ENCODE assay signal across 8 cellular contexts in the genomic region with DNA sequence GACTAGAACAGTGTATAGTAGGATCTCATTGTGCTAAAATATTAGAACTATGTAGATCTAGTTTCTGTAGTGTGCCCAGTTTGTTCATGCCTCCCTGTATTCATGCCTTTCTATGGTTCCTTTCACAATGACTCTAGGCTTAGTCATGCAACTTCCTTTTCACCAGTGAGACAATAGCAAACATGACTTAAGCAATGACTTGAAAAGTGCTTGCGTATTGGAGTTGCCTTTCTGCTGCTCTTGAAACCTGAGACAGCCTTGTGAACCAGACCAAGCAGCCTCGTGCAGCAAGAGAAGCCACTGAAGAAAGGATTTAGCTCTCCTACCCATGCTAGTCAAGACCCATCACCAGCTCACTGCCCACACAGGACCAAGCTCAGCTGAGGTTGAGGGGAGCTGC.
DNase-seq lines count a peak whose midpoint lies in the region; ATAC-seq and TF ChIP-seq lines count a peak whose summit lies in the region.

No MANE protein-coding gene starts in this region.

- no peak overlapping the region for H3K9ac ChIP-seq in OCI-LY3 (ENCODE audit: low read length)

- H3K9me3 ChIP-seq in OCI-LY3 (ENCODE audit: insufficient read depth, low read length) (peaks cover 5% of the 10 kb centered on the region; the same call in 1 of the 2 replicates), sigmoid colon (peaks cover 0 to 6% (median 2%) of the 10 kb centered on the region in 4 donors)

- H4K20me1 ChIP-seq in OCI-LY3 (ENCODE audit: insufficient read depth, low read length): no peaks in the 10 kb centered on the region

- no peak for TF ChIP-seq EP300 in sigmoid colon (IDR thresholded peaks at IDR 0.05)

- peak; percentile 97 for DNase-seq in ELR (ENCODE audit: low read depth)
- peak; percentile 1 for DNase-seq in globus pallidus (ENCODE audit: low spot score)
- no peak for DNase-seq in activated CD4-positive, alpha-beta T cell treated with anti-CD3 and anti-CD28 coated beads, Interleukin-2, amount 50 U/mL, for 4 hours
- no peak for DNase-seq in H7
- DNase-seq in sigmoid colon: no peak
- no peak for DNase-seq in NCI-H526 treated with DMSO at 0.1 percent for 48 hours (lab: John Stamatoyannopoulos, UW)

- H3K4me1 ChIP-seq in OCI-LY3 (ENCODE audit: low read length) (peaks cover 11% of the 10 kb centered on the region), sigmoid colon (no peaks in the 10 kb centered on the region)

- peak; percentile 72 for ATAC-seq in HG02763 (IDR thresholded peaks at IDR 0.05; ENCODE audit: unreplicated experiment)

- TF ChIP-seq POLR2A in sigmoid colon (IDR thresholded peaks at IDR 0.05): no peak

- no peaks in the 10 kb centered on the region for H3K27me3 ChIP-seq in OCI-LY3 (ENCODE audit: low read depth, low read length)
- H3K27me3 ChIP-seq in H7 (ENCODE audit: control insufficient read depth, insufficient read depth, low read length): no peaks in the 10 kb centered on the region
- H3K27me3 ChIP-seq in sigmoid colon: no peaks in the 10 kb centered on the region

- intact Hi-C loops in sigmoid colon (cut with DNase I): no loop called here

- TF ChIP-seq CTCF in OCI-LY3 (IDR thresholded peaks at IDR 0.05; ENCODE audit: low read depth, low read length): no peak
- TF ChIP-seq CTCF in sigmoid colon (IDR thresholded peaks at IDR 0.05): no peak

- H3K79me2 ChIP-seq in OCI-LY3 (ENCODE audit: low read length): no peaks in the 10 kb centered on the region

- H3K27ac ChIP-seq in OCI-LY3 (ENCODE audit: low read length) (no peak overlapping the region; the same call in 1 of the 2 replicates), sigmoid colon (no peak overlapping the region)

- H3K4me3 ChIP-seq in OCI-LY3 (ENCODE audit: low read length) (no peak overlapping the region), H7 (ENCODE audit: insufficient read depth, low read depth, low read length) (no peak overlapping the region), sigmoid colon (no peak overlapping the region)

- no peaks in the 10 kb centered on the region for H3K36me3 ChIP-seq in OCI-LY3 (replicated peaks; ENCODE audit: low read depth, low read length)
- H3K36me3 ChIP-seq in H7 (replicated peaks; ENCODE audit: control insufficient read depth, insufficient read depth, low read length): no peaks in the 10 kb centered on the region
- no peaks in the 10 kb centered on the region for H3K36me3 ChIP-seq in sigmoid colon

- peak overlapping the region; percentile 16 for H3K4me2 ChIP-seq in OCI-LY3 (ENCODE audit: low read length)

- 54 to 74% methylated on average over 2 of the region's 2 CpGs for WGBS in sigmoid colon, 2 donors

- H2AFZ ChIP-seq in OCI-LY3 (ENCODE audit: low read depth, low read length): peak overlapping the region; percentile 39; the same call in 1 of the 2 replicates

Comparison
In these comparisons a context has a peak if more than half of its experiments do, and no peak if none do; other contexts are left out.
1. DNase-seq: peak in ELR (single experiment) and globus pallidus (single experiment); none in activated CD4-positive, alpha-beta T cell treated with anti-CD3 and anti-CD28 coated beads, Interleukin-2, amount 50 U/mL, for 4 hours (0 of 2), H7 (single experiment), sigmoid colon (single experiment) and NCI-H526 treated with DMSO at 0.1 percent for 48 hours (single experiment).